1 cellular context compared by ENCODE assay signal in genomic region chr2:95027369-95027720, GRCh38.
TF ChIP-seq lines count a peak whose summit lies in the region.

No MANE protein-coding gene starts in this region.

TF ChIP-seq in HEK293, 187 proteins besides CTCF, POLR2A, EP300 and RAD21 (continued from another document):
- peak; percentile 49 for TF ChIP-seq PRDM10 (tag by site-specific recombination; IDR thresholded peaks at IDR 0.05)
- no peak for TF ChIP-seq ZNF416 (tag by site-specific recombination; IDR thresholded peaks at IDR 0.05)
- no peak for TF ChIP-seq ZNF394 (tag by site-specific recombination; IDR thresholded peaks at IDR 0.05; ENCODE audit: borderline replicate concordance)
- TF ChIP-seq ZNF701 (tag by site-specific recombination; IDR thresholded peaks at IDR 0.05): no peak
